ENCODE assay signal across 9 cellular contexts in genomic region chr19:43527860-43528622, GRCh38. TPM values are rescaled to one million over a fixed set of nuclear protein-coding genes. Genes with fewer than 3 reads are reported as not detected.
DNase-seq lines count a peak whose midpoint lies in the region; ATAC-seq and TF ChIP-seq lines count a peak whose summit lies in the region.
"Had no signal": no experiment of that assay in that cellular context is flagged by ENCODE, and none has a peak within 500 bp of the region (broad histone marks: within the 10 kb centered on the region; RNA-seq: fewer than 3 reads in every experiment).

No MANE protein-coding gene starts in this region.

- TF ChIP-seq POLR2A in suprapubic skin (IDR thresholded peaks at IDR 0.05) = no peak

- TF ChIP-seq CTCF in RWPE1 (conservative IDR thresholded peaks at IDR 0.05; ENCODE audit: low read depth) (no peak), suprapubic skin (IDR thresholded peaks at IDR 0.05) (no peak), endodermal cell (conservative IDR thresholded peaks at IDR 0.05) (no peak)

- no peak for TF ChIP-seq EP300 in suprapubic skin (IDR thresholded peaks at IDR 0.05)

- peak overlapping the region; percentile 46 for H3K4me3 Mint-ChIP-seq in activated CD8-positive, alpha-beta memory T cell treated with anti-CD3 and anti-CD28 coated beads, Interleukin-2, amount 10 ng/mL, durations not matched to agents 7 days and 5 days
- H3K4me3 Mint-ChIP-seq in endodermal cell = no peak overlapping the region

- ATAC-seq in activated CD8-positive, alpha-beta memory T cell treated with anti-CD3 and anti-CD28 coated beads, Interleukin-2, amount 10 ng/mL, durations not matched to agents 7 days and 5 days = no peak
- ATAC-seq in left cardiac atrium (peak in 1 of 2 donors; percentile 4), HG02973 (IDR thresholded peaks at IDR 0.05; ENCODE audit: unreplicated experiment) (no peak)

- POLR2A ChIA-PET in RWPE1 (lab: Yijun Ruan, JAX; ENCODE audit: low non-redundant PET) = interaction anchor here (0.6 to 0.7 kb wide), 5 partner anchors 70 to 1629 kb away, joined by 3 to 10 read pairs (median 5); no protein-coding TSS in a partner anchor

- CTCF ChIA-PET in activated CD8-positive, alpha-beta memory T cell treated with anti-CD3 and anti-CD28 coated beads, Interleukin-2, amount 10 ng/mL, durations not matched to agents 7 days and 5 days (lab: Charles Lee) = interaction anchor here (0.8 to 13.4 kb wide), 10 partner anchors 9 to 99 kb away, joined by 3 to 111 read pairs (median 4); partner anchors contain the start of genes IRGQ and ZNF576
- CTCF ChIA-PET in RWPE1 (lab: Yijun Ruan, JAX) = interaction anchor here (0.7 to 1.4 kb wide), 5 partner anchors 8 to 808 kb away, joined by 3 to 9 read pairs (median 4); no protein-coding TSS in a partner anchor

- H3K9ac ChIP-seq in endodermal cell (ENCODE audit: extremely low read depth, low read length, poor library complexity, severe bottlenecking) = no peak overlapping the region

- no peaks in the 10 kb centered on the region for H3K27me3 ChIP-seq in suprapubic skin
- H3K27me3 ChIP-seq in endodermal cell (ENCODE audit: control insufficient read depth, insufficient read depth, low read length, poor library complexity, severe bottlenecking) = no peaks in the 10 kb centered on the region

- WGBS in suprapubic skin = 21% methylated on average over 13 of the region's 13 CpGs
- 67 to 72% methylated on average over 13 of the region's 13 CpGs for WGBS in endodermal cell (ENCODE audit: insufficient coverage in 1 of 2, insufficient read length in 1 of 2), 2 experiments

- peaks cover 4% of the 10 kb centered on the region for H3K36me3 Mint-ChIP-seq in activated CD8-positive, alpha-beta memory T cell treated with anti-CD3 and anti-CD28 coated beads, Interleukin-2, amount 10 ng/mL, durations not matched to agents 7 days and 5 days
- H3K36me3 Mint-ChIP-seq in endodermal cell (ENCODE audit: low read depth) = no peaks in the 10 kb centered on the region

- peak overlapping the region; percentile 80 for H3K4me3 ChIP-seq in suprapubic skin
- H3K4me3 ChIP-seq in endodermal cell (ENCODE audit: low read length) = no peak overlapping the region

- H3K27ac ChIP-seq in RWPE1 = peak overlapping the region; percentile 94
- peak overlapping the region; percentile 83 for H3K27ac ChIP-seq in suprapubic skin
- H3K27ac ChIP-seq in endodermal cell (ENCODE audit: low read depth, low read length) = no peak overlapping the region

- peaks cover 31% of the 10 kb centered on the region for H3K4me1 Mint-ChIP-seq in activated CD8-positive, alpha-beta memory T cell treated with anti-CD3 and anti-CD28 coated beads, Interleukin-2, amount 10 ng/mL, durations not matched to agents 7 days and 5 days
- peaks cover 16% of the 10 kb centered on the region for H3K4me1 Mint-ChIP-seq in endodermal cell

- DNase-seq in activated CD8-positive, alpha-beta memory T cell treated with anti-CD3 and anti-CD28 coated beads, Interleukin-2, amount 10 ng/mL, durations not matched to agents 7 days and 5 days = no peak
- DNase-seq in activated CD8-positive, alpha-beta memory T cell treated with anti-CD3 and anti-CD28 coated beads, Interleukin-2, amount 50 U/mL, for 4 hours = no peak
- DNase-seq in RWPE1 (ENCODE audit: low spot score) (no peak), left cardiac atrium (peak; percentile 46), suprapubic skin (ENCODE audit: low spot score in 2 of 2) (peak in 1 of 2 donors; percentile 80), endodermal cell (no peak), HuH-7.5 (ENCODE audit: low spot score) (no peak)

- peak overlapping the region; percentile 46 for H3K27ac Mint-ChIP-seq in activated CD8-positive, alpha-beta memory T cell treated with anti-CD3 and anti-CD28 coated beads, Interleukin-2, amount 10 ng/mL, durations not matched to agents 7 days and 5 days
- no peak overlapping the region for H3K27ac Mint-ChIP-seq in endodermal cell

- intact Hi-C loops in left cardiac atrium (cut with DNase I) = no loop called here

- H3K9me3 Mint-ChIP-seq in activated CD8-positive, alpha-beta memory T cell treated with anti-CD3 and anti-CD28 coated beads, Interleukin-2, amount 10 ng/mL, durations not matched to agents 7 days and 5 days (ENCODE audit: low read depth) = no peaks in the 10 kb centered on the region
- H3K9me3 Mint-ChIP-seq in endodermal cell = no peaks in the 10 kb centered on the region

- no peaks in the 10 kb centered on the region for H3K36me3 ChIP-seq in suprapubic skin
- H3K36me3 ChIP-seq in endodermal cell (ENCODE audit: control insufficient read depth, insufficient read depth, low read length) = no peaks in the 10 kb centered on the region

- H3K4me1 ChIP-seq in suprapubic skin = peaks cover 63% of the 10 kb centered on the region
- H3K4me1 ChIP-seq in endodermal cell (ENCODE audit: control insufficient read depth, insufficient read depth, low read length) = no peaks in the 10 kb centered on the region

- no peaks in the 10 kb centered on the region for H3K9me3 ChIP-seq in suprapubic skin
- H3K9me3 ChIP-seq in endodermal cell (ENCODE audit: control insufficient read depth, low read length) = no peaks in the 10 kb centered on the region

- no peaks in the 10 kb centered on the region for H3K27me3 Mint-ChIP-seq in activated CD8-positive, alpha-beta memory T cell treated with anti-CD3 and anti-CD28 coated beads, Interleukin-2, amount 10 ng/mL, durations not matched to agents 7 days and 5 days
- H3K27me3 Mint-ChIP-seq in endodermal cell (ENCODE audit: insufficient read depth) = peaks cover 38% of the 10 kb centered on the region

RNA-seq across cellular contexts. Expression of gene ETHE1, which starts 1.0 kb away (rescaled TPM):
- 10 to 100 TPM; 52.6 to 55.8 TPM for total RNA-seq in activated CD8-positive, alpha-beta memory T cell treated with anti-CD3 and anti-CD28 coated beads, Interleukin-2, amount 10 ng/mL, durations not matched to agents 7 days and 5 days
- total RNA-seq in left cardiac atrium (10 to 100 TPM; 13.7 to 17.9 TPM), suprapubic skin (10 to 100 TPM; 44.3 to 76.0 (median 57.8) TPM), endodermal cell (10 to 100 TPM; 13.0 to 15.2 TPM)
- 21.1 TPM for polyA plus RNA-seq in endodermal cell (2013, experiment 1 of 2)
- 17.8 TPM for polyA plus RNA-seq in endodermal cell (2013, experiment 2 of 2)

RNA-seq across cellular contexts. Expression of gene ZNF575, which starts 4.9 kb away (rescaled TPM):
- 1 to 10 TPM; 2.9 to 3.7 TPM for total RNA-seq in activated CD8-positive, alpha-beta memory T cell treated with anti-CD3 and anti-CD28 coated beads, Interleukin-2, amount 10 ng/mL, durations not matched to agents 7 days and 5 days
- 1 to 10 TPM; 1.1 to 1.6 TPM for total RNA-seq in left cardiac atrium
- 1 to 10 TPM in 2 of 4 donors, under 1 TPM in 2; 0.52 to 2.4 (median 0.92) TPM for total RNA-seq in suprapubic skin
- under 1 TPM; 0.22 TPM for total RNA-seq in endodermal cell
- 1.2 TPM for polyA plus RNA-seq in endodermal cell (2013, experiment 1 of 2)
- 1.5 TPM for polyA plus RNA-seq in endodermal cell (2013, experiment 2 of 2)

RNA-seq across cellular contexts. Expression of gene PHLDB3, which starts 23.5 kb away (rescaled TPM):
- total RNA-seq in activated CD8-positive, alpha-beta memory T cell treated with anti-CD3 and anti-CD28 coated beads, Interleukin-2, amount 10 ng/mL, durations not matched to agents 7 days and 5 days = 10 to 100 TPM; 11.0 to 11.2 TPM
- total RNA-seq in left cardiac atrium = 1 to 10 TPM; 7.3 to 7.4 TPM
- total RNA-seq in suprapubic skin = 100 to 1,000 TPM in 1 of 4 donors, 10 to 100 TPM in 3; 63.2 to 110 (median 72.2) TPM
- total RNA-seq in endodermal cell = 10 to 100 TPM in 1 of 2 donors, 1 to 10 TPM in 1; 7.7 to 13.5 TPM
- polyA plus RNA-seq in endodermal cell (2013, experiment 1 of 2) = 7.9 TPM
- 9.2 TPM for polyA plus RNA-seq in endodermal cell (2013, experiment 2 of 2)

RNA-seq across cellular contexts. Expression of gene XRCC1, which starts 47.3 kb away (rescaled TPM):
- total RNA-seq in activated CD8-positive, alpha-beta memory T cell treated with anti-CD3 and anti-CD28 coated beads, Interleukin-2, amount 10 ng/mL, durations not matched to agents 7 days and 5 days = 10 to 100 TPM; 47.7 to 50.6 TPM
- total RNA-seq in left cardiac atrium (10 to 100 TPM; 14.0 to 17.4 TPM), suprapubic skin (10 to 100 TPM; 18.3 to 35.4 (median 25.2) TPM), endodermal cell (10 to 100 TPM; 48.8 to 52.1 TPM)
- polyA plus RNA-seq in endodermal cell (2013, experiment 1 of 2) = 73.8 TPM
- polyA plus RNA-seq in endodermal cell (2013, experiment 2 of 2) = 61.7 TPM

RNA-seq across cellular contexts. Expression of gene PINLYP, which starts 47.6 kb away (rescaled TPM):
- total RNA-seq in activated CD8-positive, alpha-beta memory T cell treated with anti-CD3 and anti-CD28 coated beads, Interleukin-2, amount 10 ng/mL, durations not matched to agents 7 days and 5 days = 10 to 100 TPM; 16.8 to 19.7 TPM
- 1 to 10 TPM; 3.2 to 4.0 TPM for total RNA-seq in left cardiac atrium
- total RNA-seq in suprapubic skin = 10 to 100 TPM in 3 of 4 donors, 1 to 10 TPM in 1; 4.7 to 22.1 (median 10.9) TPM
- total RNA-seq in endodermal cell = 10 to 100 TPM in 1 of 2 donors, 1 to 10 TPM in 1; 7.7 to 12.2 TPM
- polyA plus RNA-seq in endodermal cell (2013, experiment 1 of 2) = 5.5 TPM
- polyA plus RNA-seq in endodermal cell (2013, experiment 2 of 2) = 2.1 TPM
- total RNA-seq: NCI-H460 had no signal

Comparison
In these comparisons a context has a peak if more than half of its experiments do, and no peak if none do; other contexts are left out.
1. RNA of gene PHLDB3, which starts 23.5 kb away (total RNA-seq): 63.2 to 110 TPM in suprapubic skin; 7.7 to 13.5 TPM in endodermal cell, 11.0 to 11.2 TPM in activated CD8-positive, alpha-beta memory T cell treated with anti-CD3 and anti-CD28 coated beads, Interleukin-2, amount 10 ng/mL, durations not matched to agents 7 days and 5 days and 7.3 to 7.4 TPM in left cardiac atrium; every median in the first group is over 4 times any median in the second.